11 cellular contexts compared by ENCODE assay signal in genomic region chr2:224925822-224926124, GRCh38.
DNase-seq lines count a peak whose midpoint lies in the region; ATAC-seq and TF ChIP-seq lines count a peak whose summit lies in the region.
"Had no signal": no experiment of that assay in that cellular context is flagged by ENCODE, and none has a peak within 500 bp of the region (broad histone marks: within the 10 kb centered on the region; RNA-seq: fewer than 3 reads in every experiment).

No MANE protein-coding gene starts in this region.

- no peaks in the 10 kb centered on the region for H3K9me3 ChIP-seq in stomach
- no peaks in the 10 kb centered on the region; the same call in 1 of the 2 replicates for H3K9me3 ChIP-seq in HAP-1
- H3K9me3 ChIP-seq: pancreas had no signal

- intact Hi-C loops in stomach (cut with DNase I; ENCODE audit: low total_unique reads), result no loop called here

- H3K4me3 ChIP-seq in coronary artery (peak overlapping the region; percentile 15), stomach (no peak overlapping the region), HAP-1 (no peak overlapping the region)
- H3K4me3 ChIP-seq: pancreas had no signal

- no peaks in the 10 kb centered on the region for H3K36me3 ChIP-seq in stomach
- no peaks in the 10 kb centered on the region for H3K36me3 ChIP-seq in HAP-1 (replicated peaks)
- H3K36me3 ChIP-seq: pancreas, WERI-Rb-1 had no signal

- H3K27ac Mint-ChIP-seq in activated CD8-positive, alpha-beta memory T cell treated with anti-CD3 and anti-CD28 coated beads, Interleukin-2, amount 10 ng/mL, durations not matched to agents 7 days and 5 days, result peak overlapping the region; percentile 94

- DNase-seq in activated CD8-positive, alpha-beta memory T cell treated with anti-CD3 and anti-CD28 coated beads, Interleukin-2, amount 10 ng/mL, durations not matched to agents 7 days and 5 days, result no peak
- no peak for DNase-seq in activated CD8-positive, alpha-beta memory T cell treated with anti-CD3 and anti-CD28 coated beads, Interleukin-2, amount 50 U/mL, for 4 hours
- DNase-seq in coronary artery (ENCODE audit: low spot score), result no peak
- no peak for DNase-seq in stomach
- no peak for DNase-seq in HAP-1 (ENCODE audit: low spot score in 2 of 2)
- no peak for DNase-seq in NCI-H2196 treated with DMSO at 0.1 percent for 48 hours (lab: John Stamatoyannopoulos, UW; ENCODE audit: unreplicated experiment)
- DNase-seq: NCI-H1436, pancreas, WERI-Rb-1 had no signal

- H3K4me1 ChIP-seq in stomach (peaks cover 24 to 59% (median 34%) of the 10 kb centered on the region in 4 donors), HAP-1 (no peaks in the 10 kb centered on the region)

- no peaks in the 10 kb centered on the region for H3K27me3 ChIP-seq in stomach
- no peaks in the 10 kb centered on the region for H3K27me3 ChIP-seq in HAP-1 (ENCODE audit: low read depth)
- H3K27me3 ChIP-seq: pancreas had no signal

- peak; percentile 22 for ATAC-seq in activated CD8-positive, alpha-beta memory T cell treated with anti-CD3 and anti-CD28 coated beads, Interleukin-2, amount 10 ng/mL, durations not matched to agents 7 days and 5 days
- ATAC-seq in HG03439 (IDR thresholded peaks at IDR 0.05; ENCODE audit: unreplicated experiment) (peak; percentile 43), HG03135 (IDR thresholded peaks at IDR 0.05; ENCODE audit: unreplicated experiment) (no peak)

- H3K4me3 Mint-ChIP-seq in activated CD8-positive, alpha-beta memory T cell treated with anti-CD3 and anti-CD28 coated beads, Interleukin-2, amount 10 ng/mL, durations not matched to agents 7 days and 5 days, result peak overlapping the region; percentile 48

- H3K4me1 Mint-ChIP-seq in activated CD8-positive, alpha-beta memory T cell treated with anti-CD3 and anti-CD28 coated beads, Interleukin-2, amount 10 ng/mL, durations not matched to agents 7 days and 5 days, result peaks cover 90% of the 10 kb centered on the region

- no peak for TF ChIP-seq EP300 in stomach (IDR thresholded peaks at IDR 0.05)

- H3K9me3 Mint-ChIP-seq in activated CD8-positive, alpha-beta memory T cell treated with anti-CD3 and anti-CD28 coated beads, Interleukin-2, amount 10 ng/mL, durations not matched to agents 7 days and 5 days (ENCODE audit: low read depth), result no peaks in the 10 kb centered on the region

- TF ChIP-seq POLR2A in stomach (IDR thresholded peaks at IDR 0.05), result no peak

- CTCF ChIA-PET in activated CD8-positive, alpha-beta memory T cell treated with anti-CD3 and anti-CD28 coated beads, Interleukin-2, amount 10 ng/mL, durations not matched to agents 7 days and 5 days (lab: Charles Lee), result interaction anchor here (1.0 to 11.0 kb wide), 5 partner anchors 21 to 115 kb away, joined by 3 to 132 read pairs (median 8); no protein-coding TSS in a partner anchor

- H3K27me3 Mint-ChIP-seq in activated CD8-positive, alpha-beta memory T cell treated with anti-CD3 and anti-CD28 coated beads, Interleukin-2, amount 10 ng/mL, durations not matched to agents 7 days and 5 days, result no peaks in the 10 kb centered on the region

- in situ Hi-C loops in HAP-1 (cut with MboI; ENCODE audit: low sequenced_read_pairs), result no loop called here

- peaks cover 68% of the 10 kb centered on the region for H3K36me3 Mint-ChIP-seq in activated CD8-positive, alpha-beta memory T cell treated with anti-CD3 and anti-CD28 coated beads, Interleukin-2, amount 10 ng/mL, durations not matched to agents 7 days and 5 days

- H3K27ac ChIP-seq in coronary artery (peak overlapping the region; percentile 82 to 93), stomach (peak overlapping the region; percentile 58 to 89 (median 72))
- H3K27ac ChIP-seq: pancreas, WERI-Rb-1 had no signal

- TF ChIP-seq CTCF in coronary artery (IDR thresholded peaks at IDR 0.05), result no peak
- TF ChIP-seq CTCF in stomach (IDR thresholded peaks at IDR 0.05), result no peak
